8 cellular contexts compared by ENCODE assay signal in genomic region chr2:11863513-11864328, GRCh38.
DNase-seq lines count a peak whose midpoint lies in the region; ATAC-seq, FAIRE-seq and TF ChIP-seq lines count a peak whose summit lies in the region.

No MANE protein-coding gene starts in this region.

- CTCF ChIA-PET in Panc1 (lab: Charles Lee), result interaction anchor here (0.6 to 0.9 kb wide), 2 partner anchors 124 to 480 kb away, joined by 3 read pairs; no protein-coding TSS in a partner anchor

- no peak overlapping the region for H3K4me3 ChIP-seq in Panc1 (ENCODE audit: low read depth in 2 of 2, low read length in 2 of 2)
- H3K4me3 ChIP-seq in fibroblast of the aortic adventitia (ENCODE audit: low read depth, low read length), result no peak overlapping the region

- intact Hi-C loops in Panc1 (cut with micrococcal nuclease; ENCODE audit: unreplicated experiment), result no loop called here
- intact Hi-C loops in activated T-helper 1 cell treated with anti-CD3 and anti-CD28 coated beads, Interleukin-12 subunit alpha, Interleukin-12 subunit beta, Interleukin-2, Interleukin-4 antibody, amounts not matched to agents 30 ng/mL and 10 ng/mL and 1 ng/mL, durations not matched to agents 14 hours and 24 hours and 36 hours (cut with micrococcal nuclease), result loop anchor here (1.0 to 10.0 kb wide), 8 partner anchors 33 to 1144 kb away; partner anchors contain the start of gene TRIB2

- ATAC-seq in HG03354 (IDR thresholded peaks at IDR 0.05; ENCODE audit: poor library complexity, severe bottlenecking, unreplicated experiment), result peak; percentile 59
- peak; percentile 89 for ATAC-seq in Panc1

- H3K4me3 Mint-ChIP-seq in activated T-helper 1 cell treated with anti-CD3 and anti-CD28 coated beads, Interleukin-12 subunit alpha, Interleukin-12 subunit beta, Interleukin-2, Interleukin-4 antibody, amounts not matched to agents 30 ng/mL and 10 ng/mL and 1 ng/mL, durations not matched to agents 14 hours and 24 hours and 36 hours, result no peak overlapping the region

- peaks cover 2% of the 10 kb centered on the region; the same call in 1 of the 2 replicates for H3K4me1 ChIP-seq in Panc1 (ENCODE audit: control insufficient read depth, insufficient read depth, low read length)

- H3K27ac Mint-ChIP-seq in activated T-helper 1 cell treated with anti-CD3 and anti-CD28 coated beads, Interleukin-12 subunit alpha, Interleukin-12 subunit beta, Interleukin-2, Interleukin-4 antibody, amounts not matched to agents 30 ng/mL and 10 ng/mL and 1 ng/mL, durations not matched to agents 14 hours and 24 hours and 36 hours, result no peak overlapping the region

- DNase-seq in GM13977 (ENCODE audit: low spot score) (peak; percentile 70), Panc1 (ENCODE audit: low read depth, low spot score) (peak; percentile 54), fibroblast of the aortic adventitia (ENCODE audit: low read depth) (peak; percentile 97), non-pigmented ciliary epithelial cell (ENCODE audit: low read depth) (peak; percentile 50), substantia nigra (lab: John Stamatoyannopoulos, UW) (peak in 46 of 49 donors; percentile 8 to 83 (median 64))
- DNase-seq in activated T-helper 1 cell treated with anti-CD3 and anti-CD28 coated beads, Interleukin-12 subunit alpha, Interleukin-12 subunit beta, Interleukin-2, Interleukin-4 antibody, amounts not matched to agents 30 ng/mL and 10 ng/mL and 1 ng/mL, durations not matched to agents 14 hours and 24 hours and 36 hours (ENCODE audit: low spot score), result peak; percentile 22

- H3K27ac ChIP-seq in Panc1 (ENCODE audit: low read length) (peak overlapping the region; percentile 52), substantia nigra (ENCODE audit: low read depth, low read length, poor library complexity, severe bottlenecking) (no peak overlapping the region)

- peak; percentile 60 for FAIRE-seq in A204.1 (lab: Jason Lieb, UNC)

- no peaks in the 10 kb centered on the region for H3K36me3 Mint-ChIP-seq in activated T-helper 1 cell treated with anti-CD3 and anti-CD28 coated beads, Interleukin-12 subunit alpha, Interleukin-12 subunit beta, Interleukin-2, Interleukin-4 antibody, amounts not matched to agents 30 ng/mL and 10 ng/mL and 1 ng/mL, durations not matched to agents 14 hours and 24 hours and 36 hours (ENCODE audit: low read depth)

- POLR2A ChIA-PET in Panc1 (lab: Charles Lee), result no interaction called here

- TF ChIP-seq CTCF in GM13977 (IDR thresholded peaks at IDR 0.05; ENCODE audit: extremely low read depth, insufficient read depth, missing control alignments) (peak; percentile 87), Panc1 (IDR thresholded peaks at IDR 0.05) (peak; percentile 93), fibroblast of the aortic adventitia (IDR thresholded peaks at IDR 0.05; ENCODE audit: insufficient read depth, low read length) (peak; percentile 99)

- no peaks in the 10 kb centered on the region for H3K36me3 ChIP-seq in Panc1 (ENCODE audit: control insufficient read depth, insufficient read depth, low read length)

- H3K9me3 Mint-ChIP-seq in activated T-helper 1 cell treated with anti-CD3 and anti-CD28 coated beads, Interleukin-12 subunit alpha, Interleukin-12 subunit beta, Interleukin-2, Interleukin-4 antibody, amounts not matched to agents 30 ng/mL and 10 ng/mL and 1 ng/mL, durations not matched to agents 14 hours and 24 hours and 36 hours, result peaks cover 8% of the 10 kb centered on the region

- no TSS peak for BruUV-seq in Panc1 (replicated peaks; lab: Mats Ljungman, UMichigan)

- H3K27me3 ChIP-seq in Panc1 (ENCODE audit: control insufficient read depth, insufficient read depth, low read length), result no peaks in the 10 kb centered on the region

- H3K27me3 Mint-ChIP-seq in activated T-helper 1 cell treated with anti-CD3 and anti-CD28 coated beads, Interleukin-12 subunit alpha, Interleukin-12 subunit beta, Interleukin-2, Interleukin-4 antibody, amounts not matched to agents 30 ng/mL and 10 ng/mL and 1 ng/mL, durations not matched to agents 14 hours and 24 hours and 36 hours (ENCODE audit: insufficient read depth), result peaks cover 19% of the 10 kb centered on the region

- H3K4me1 Mint-ChIP-seq in activated T-helper 1 cell treated with anti-CD3 and anti-CD28 coated beads, Interleukin-12 subunit alpha, Interleukin-12 subunit beta, Interleukin-2, Interleukin-4 antibody, amounts not matched to agents 30 ng/mL and 10 ng/mL and 1 ng/mL, durations not matched to agents 14 hours and 24 hours and 36 hours (ENCODE audit: low read depth), result peaks cover 9% of the 10 kb centered on the region

- in situ Hi-C loops in GM13977 (cut with MboI; ENCODE audit: low pct_unique_long_range_greater_than_20kb, low sequenced_read_pairs, unreplicated experiment), result loop anchor here (25.0 kb wide), 1 partner anchor 174 kb away; no protein-coding TSS in a partner anchor
- in situ Hi-C loops in Panc1 (cut with HindIII; ENCODE audit: low pct_unique_long_range_greater_than_20kb, low sequenced_read_pairs), result no loop called here

- no peaks in the 10 kb centered on the region; the same call in 1 of the 2 replicates for H3K9me3 ChIP-seq in Panc1 (ENCODE audit: control insufficient read depth, insufficient read depth, low read depth, low read length)

Comparison
In these comparisons a context has a peak if more than half of its experiments do, and no peak if none do; other contexts are left out.
1. DNase-seq: peak in every context shown above with its lines; median percentile 97 in fibroblast of the aortic adventitia; 70 in GM13977; 64 in substantia nigra; 54 in Panc1; 50 in non-pigmented ciliary epithelial cell; 22 in activated T-helper 1 cell treated with anti-CD3 and anti-CD28 coated beads, Interleukin-12 subunit alpha, Interleukin-12 subunit beta, Interleukin-2, Interleukin-4 antibody, amounts not matched to agents 30 ng/mL and 10 ng/mL and 1 ng/mL, durations not matched to agents 14 hours and 24 hours and 36 hours.